8 cellular contexts compared by ENCODE assay signal in the genomic region with DNA sequence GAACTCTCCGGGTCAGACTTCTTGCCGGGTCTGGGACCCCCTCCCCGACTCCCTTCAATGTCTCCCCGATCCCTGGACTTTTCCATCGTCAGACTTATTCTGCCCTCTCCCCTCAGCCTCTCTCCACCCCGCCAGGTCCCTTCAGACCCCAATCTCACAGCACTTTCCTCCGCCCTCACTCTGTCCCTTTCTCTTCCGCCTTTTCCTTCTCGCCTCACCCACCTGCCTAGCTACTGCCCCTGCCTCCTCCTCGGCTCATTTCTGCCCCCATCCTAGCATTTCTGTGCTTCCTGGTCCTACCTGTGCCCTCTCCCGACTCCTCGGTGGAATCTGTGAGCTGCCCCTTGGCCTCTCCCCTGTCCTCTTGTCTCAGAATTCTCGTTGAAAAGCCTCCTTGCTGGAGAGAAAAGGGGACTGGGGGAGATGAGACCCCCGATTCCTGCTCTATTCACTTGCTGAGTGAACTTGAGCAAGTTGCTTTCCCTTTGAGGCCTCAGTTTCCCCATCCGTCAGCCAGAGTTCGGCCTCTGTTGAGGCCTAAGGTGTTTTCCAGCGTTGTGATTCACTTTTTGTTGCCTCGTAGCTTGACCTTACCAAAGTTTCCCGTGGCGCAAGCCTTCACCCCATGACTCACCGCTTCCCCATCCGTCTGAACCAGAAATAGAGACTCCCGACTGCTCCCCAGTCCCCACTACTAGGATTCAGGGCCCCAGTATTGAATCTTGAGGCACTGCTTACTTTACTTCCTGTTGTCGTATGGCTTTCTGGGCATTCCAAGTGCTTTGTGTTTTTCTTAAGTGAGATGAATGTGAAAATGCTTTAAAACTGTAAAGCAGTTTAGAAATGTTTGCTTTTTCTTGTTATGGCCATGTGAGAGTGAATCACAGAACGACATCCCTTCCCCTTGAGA. TPM values are rescaled to one million over a fixed set of nuclear protein-coding genes. Genes with fewer than 3 reads are reported as not detected.
DNase-seq lines count a peak whose midpoint lies in the region; ATAC-seq and TF ChIP-seq lines count a peak whose summit lies in the region.

No MANE protein-coding gene starts in this region.

- peak overlapping the region; percentile 87 to 98 for H3K4me3 ChIP-seq in HCT116 (replicated peaks in 1 of 2; ENCODE audit: low read depth in 1 of 2, low read length in 2 of 2)
- H3K4me3 ChIP-seq in OCI-LY7 (ENCODE audit: low read depth, low read length, poor library complexity, severe bottlenecking): peak overlapping the region; percentile 92

- DNase-seq in COLO668 (lab: John Stamatoyannopoulos, UW; ENCODE audit: unreplicated experiment) (peak; percentile 46), HCT116 (ENCODE audit: low read depth, low spot score) (no peak), OCI-LY7 (ENCODE audit: low spot score) (peak; percentile 57), cardiac septum (ENCODE audit: low spot score) (peak; percentile 89), pons (ENCODE audit: low spot score) (peak; percentile 58), NCI-H1694 treated with DMSO at 0.1 percent for 48 hours (lab: John Stamatoyannopoulos, UW) (no peak)
- peak; percentile 19 to 84 for DNase-seq in activated naive CD4-positive, alpha-beta T cell treated with anti-CD3 and anti-CD28 coated beads, Interleukin-2, amount 50 U/mL, for 72 hours (ENCODE audit: low spot score in 2 of 2)

- H3K36me3 ChIP-seq in HCT116 (ENCODE audit: control insufficient read depth in 1 of 2, insufficient read depth in 2 of 2, low read length in 2 of 2) (peaks cover 0 to 4% of the 10 kb centered on the region in 2 experiments; a peak in 2 of 4 replicates), OCI-LY7 (ENCODE audit: insufficient read depth, low read length) (peaks cover 31% of the 10 kb centered on the region)

- ATAC-seq in HCT116: peak; percentile 7; the same call in 1 of the 2 replicates
- ATAC-seq in activated naive CD4-positive, alpha-beta T cell treated with anti-CD3 and anti-CD28 coated beads, Interleukin-2, amount 50 U/mL, for 72 hours: peak in 1 of 2 donors; percentile 62
- ATAC-seq in HG03432 (IDR thresholded peaks at IDR 0.05; ENCODE audit: unreplicated experiment): no peak

- no peaks in the 10 kb centered on the region for H3K27me3 ChIP-seq in HCT116 (ENCODE audit: insufficient read depth, low read length)

- H3K4me1 ChIP-seq in HCT116 (ENCODE audit: control insufficient read depth in 1 of 2, insufficient read depth in 2 of 2, low read length in 2 of 2): peaks cover 8 to 28% of the 10 kb centered on the region in 2 experiments
- H3K4me1 ChIP-seq in OCI-LY7 (ENCODE audit: insufficient read depth, low read length, poor library complexity, severe bottlenecking): peaks cover 18% of the 10 kb centered on the region

- H4K20me1 ChIP-seq in HCT116 (ENCODE audit: insufficient read depth) (no peaks in the 10 kb centered on the region), OCI-LY7 (ENCODE audit: insufficient read depth, low read length) (peaks cover 17% of the 10 kb centered on the region; the same call in 1 of the 2 replicates)

- BruUV-seq in HCT116 (replicated peaks; lab: Mats Ljungman, UMichigan): no TSS peak
- TSS peak; percentile 69 for BruUV-seq in OCI-LY7 (replicated peaks; lab: Mats Ljungman, UMichigan)

- CTCF ChIA-PET in HCT116 (lab: Charles Lee): interaction anchor here (0.6 to 1.4 kb wide), 2 partner anchors 16 to 20 kb away, joined by 3 read pairs; no protein-coding TSS in a partner anchor
- CTCF ChIA-PET in OCI-LY7 (lab: Charles Lee; ENCODE audit: unreplicated experiment): interaction anchor here (1.3 kb wide), 1 partner anchor 33 kb away, joined by 3 read pairs; no protein-coding TSS in a partner anchor

- H3K27ac ChIP-seq in HCT116 (ENCODE audit: low read depth, low read length) (peak overlapping the region; percentile 82), OCI-LY7 (ENCODE audit: low read depth, low read length, poor library complexity, severe bottlenecking) (peak overlapping the region; percentile 61)

- H2AFZ ChIP-seq in HCT116 (ENCODE audit: low read depth, low read length, poor library complexity, severe bottlenecking) (no peak overlapping the region), OCI-LY7 (ENCODE audit: low read length) (no peak overlapping the region; the same call in 1 of the 2 replicates)

- H3K4me2 ChIP-seq in HCT116 (ENCODE audit: low read length): peak overlapping the region; percentile 91
- H3K4me2 ChIP-seq in OCI-LY7 (ENCODE audit: low read length): peak overlapping the region; percentile 96

- peaks cover 23 to 26% of the 10 kb centered on the region in 2 donors for H3K36me3 Mint-ChIP-seq in activated naive CD4-positive, alpha-beta T cell treated with anti-CD3 and anti-CD28 coated beads, Interleukin-2, amount 50 U/mL, for 72 hours

- no peak for TF ChIP-seq CTCF in HCT116 (IDR thresholded peaks at IDR 0.05 in 2 of 3, conservative IDR thresholded peaks at IDR 0.05 in 1 of 3; ENCODE audit: borderline replicate concordance in 1 of 3, insufficient read depth in 1 of 3, low read depth in 2 of 3, low read length in 2 of 3)
- TF ChIP-seq CTCF in OCI-LY7 (conservative IDR thresholded peaks at IDR 0.05; ENCODE audit: low read length): no peak

- POLR2A ChIA-PET in HCT116 (lab: Charles Lee): interaction anchor here (0.6 to 1.2 kb wide), 3 partner anchors 22 to 1853 kb away, joined by 3 to 6 read pairs (median 4); a partner anchor contains a TSS
- POLR2A ChIA-PET in OCI-LY7 (lab: Charles Lee): interaction anchor here (0.6 to 1.7 kb wide), 4 partner anchors 16 to 296 kb away, joined by 3 to 5 read pairs (median 4); no protein-coding TSS in a partner anchor

- no peaks in the 10 kb centered on the region for H3K9me2 ChIP-seq in HCT116 (ENCODE audit: insufficient read depth)
- H3K9me2 ChIP-seq in OCI-LY7 (ENCODE audit: insufficient read depth, low read length): no peaks in the 10 kb centered on the region

- H3K79me2 ChIP-seq in HCT116 (ENCODE audit: insufficient read depth, low read length): peaks cover 57% of the 10 kb centered on the region
- peaks cover 57% of the 10 kb centered on the region for H3K79me2 ChIP-seq in OCI-LY7 (ENCODE audit: insufficient read depth, low read depth, low read length)

- H3K9me3 ChIP-seq in HCT116 (ENCODE audit: control insufficient read depth in 1 of 2, insufficient read depth in 1 of 2, low read depth in 1 of 2, low read length in 2 of 2) (no peaks in the 10 kb centered on the region), OCI-LY7 (ENCODE audit: low read length) (no peaks in the 10 kb centered on the region)

- TF ChIP-seq POLR2A in HCT116 (IDR thresholded peaks at IDR 0.05; ENCODE audit: borderline replicate concordance, extremely low read depth, insufficient read depth, insufficient read length): no peak

- no peaks in the 10 kb centered on the region for H3K9me3 Mint-ChIP-seq in activated naive CD4-positive, alpha-beta T cell treated with anti-CD3 and anti-CD28 coated beads, Interleukin-2, amount 50 U/mL, for 72 hours

- peak overlapping the region; percentile 92 for H3K9ac ChIP-seq in HCT116 (ENCODE audit: low read length)

- peak overlapping the region; percentile 99 for H3K27ac Mint-ChIP-seq in activated naive CD4-positive, alpha-beta T cell treated with anti-CD3 and anti-CD28 coated beads, Interleukin-2, amount 50 U/mL, for 72 hours

- TF ChIP-seq RAD21 in HCT116 (IDR thresholded peaks at IDR 0.05; ENCODE audit: low read depth): no peak

- intact Hi-C loops in HCT116 (cut with micrococcal nuclease): no loop called here
- intact Hi-C loops in OCI-LY7 (cut with micrococcal nuclease; ENCODE audit: unreplicated experiment): loop anchor here (1.0 to 5.0 kb wide), 3 partner anchors 34 to 300 kb away; a partner anchor contains a TSS
- intact Hi-C loops in cardiac septum (cut with DNase I): loop anchor here (2.0 to 5.0 kb wide), 2 partner anchors 180 to 301 kb away; a partner anchor contains a TSS

- RAD21 ChIA-PET in HCT116 (lab: Charles Lee; ENCODE audit: low non-redundant PET in 1 of 2, low total read pairs in 2 of 2, uncharacterized antibody in 2 of 2, unreplicated experiment in 2 of 2): no interaction called here

TF ChIP-seq in HCT116, 20 proteins besides CTCF, POLR2A, EP300 and RAD21:
- TF ChIP-seq TCF7L2 (IDR thresholded peaks at IDR 0.05; ENCODE audit: borderline replicate concordance, extremely low read depth, insufficient read depth, insufficient read length) (no peak), JUND (IDR thresholded peaks at IDR 0.05) (peak; percentile 35; the same call in 1 of the 2 replicates), FOSL1 (IDR thresholded peaks at IDR 0.05; ENCODE audit: low read depth) (peak; percentile 29; the same call in 1 of the 2 replicates), CEBPB (IDR thresholded peaks at IDR 0.05; ENCODE audit: low read depth) (peak; percentile 15; the same call in 1 of the 2 replicates)
TF ChIP-seq in HCT116: peak in this region for 3.

RNA-seq across cellular contexts. Expression of a gene that starts 0.9 kb away (rescaled TPM):
- total RNA-seq in HCT116 (2021; ENCODE audit: unreplicated experiment) (56.9 TPM), OCI-LY7 (2022) (80.4 and 84.2 TPM in 2 replicates), cardiac septum (101 TPM)
- 62.1 and 65.3 TPM in 2 replicates for polyA plus RNA-seq in HCT116 (2012)
- 32.4 and 46.6 TPM in 2 replicates for total RNA-seq in OCI-LY7 (2014; rRNA removed; shearing (Covaris generic))
- 10 to 100 TPM; 80.0 to 81.4 TPM for total RNA-seq in activated naive CD4-positive, alpha-beta T cell treated with anti-CD3 and anti-CD28 coated beads, Interleukin-2, amount 50 U/mL, for 72 hours

Comparison
In these comparisons a context has a peak if more than half of its experiments do, and no peak if none do; other contexts are left out.
1. DNase-seq: peak in COLO668 (single experiment), OCI-LY7 (single experiment), activated naive CD4-positive, alpha-beta T cell treated with anti-CD3 and anti-CD28 coated beads, Interleukin-2, amount 50 U/mL, for 72 hours (2 of 2), cardiac septum (single experiment) and pons (single experiment); none in HCT116 (single experiment) and NCI-H1694 treated with DMSO at 0.1 percent for 48 hours (single experiment).